In the genomic region with DNA sequence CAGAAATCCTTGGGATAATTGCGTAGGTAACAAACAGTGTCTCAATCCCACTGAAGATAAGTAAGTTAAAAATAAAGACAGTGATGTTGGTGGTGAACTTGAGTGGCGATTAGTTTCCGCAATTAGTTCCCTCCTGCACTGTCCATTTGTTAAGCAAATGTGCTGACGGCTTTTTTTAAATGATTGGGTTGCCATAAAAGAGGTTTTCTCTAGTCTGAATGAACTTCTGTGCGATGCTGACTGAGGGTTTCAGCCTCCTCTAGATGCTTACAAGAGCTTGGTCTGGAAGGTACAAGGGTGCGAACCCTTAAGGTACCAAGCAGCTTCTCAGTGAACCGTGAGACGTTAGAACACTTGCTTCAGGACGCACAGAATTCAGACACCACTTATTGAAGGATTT, we compare ENCODE assay signal across 9 cellular contexts. TPM values are rescaled to one million over a fixed set of nuclear protein-coding genes. Genes with fewer than 3 reads are reported as not detected.
DNase-seq lines count a peak whose midpoint lies in the region; ATAC-seq and TF ChIP-seq lines count a peak whose summit lies in the region.
"Had no signal": no experiment of that assay in that cellular context is flagged by ENCODE, and none has a peak within 500 bp of the region (broad histone marks: within the 10 kb centered on the region; RNA-seq: fewer than 3 reads in every experiment).

No MANE protein-coding gene starts in this region.

- H3K79me2 ChIP-seq in DND-41 (ENCODE audit: insufficient read depth, low read length) (peaks cover 16% of the 10 kb centered on the region), neural cell (replicated peaks; ENCODE audit: insufficient read depth, low read length) (no peaks in the 10 kb centered on the region)

- no peak for TF ChIP-seq EP300 in neural cell (conservative IDR thresholded peaks at IDR 0.05; ENCODE audit: poor library complexity, severe bottlenecking)

- H3K27ac ChIP-seq in DND-41 (ENCODE audit: low read length) (no peak overlapping the region), HUES64 (ENCODE audit: low read depth, low read length) (no peak overlapping the region), coronary artery (no peak overlapping the region), neural cell (ENCODE audit: low read length) (no peak overlapping the region)

- no peak for DNase-seq in DND-41
- no peak for DNase-seq in coronary artery (ENCODE audit: low spot score)
- no peak for DNase-seq in hepatic stellate cell (ENCODE audit: low spot score)
- DNase-seq in G401 (ENCODE audit: low spot score): no peak
- no peak for DNase-seq in inferior parietal cortex (ENCODE audit: extremely low spot score)
- DNase-seq: foreskin melanocyte had no signal

- H2AFZ ChIP-seq in DND-41 (ENCODE audit: low read depth, low read length): peak overlapping the region; percentile 79
- no peak overlapping the region for H2AFZ ChIP-seq in neural cell (ENCODE audit: low read depth, low read length)

- H4K20me1 ChIP-seq in DND-41 (ENCODE audit: insufficient read depth, low read length) (no peaks in the 10 kb centered on the region), neural cell (ENCODE audit: insufficient read depth) (no peaks in the 10 kb centered on the region)

- no peaks in the 10 kb centered on the region for H3K9me3 ChIP-seq in DND-41 (ENCODE audit: insufficient read depth, low read length, severe bottlenecking)
- H3K9me3 ChIP-seq in HUES64 (ENCODE audit: insufficient read depth, low read depth, low read length): no peaks in the 10 kb centered on the region
- H3K9me3 ChIP-seq in neural cell (ENCODE audit: low read length): no peaks in the 10 kb centered on the region

- peak overlapping the region; percentile 65 for H3K9ac ChIP-seq in DND-41 (ENCODE audit: low read depth, low read length)
- no peak overlapping the region for H3K9ac ChIP-seq in HUES64 (ENCODE audit: low read depth, low read length)
- H3K9ac ChIP-seq in neural cell (ENCODE audit: low read length): no peak overlapping the region

- TF ChIP-seq CTCF in DND-41 (IDR thresholded peaks at IDR 0.05; ENCODE audit: borderline replicate concordance, extremely low read depth, low read length, poor library complexity, severe bottlenecking): no peak
- TF ChIP-seq CTCF in coronary artery (IDR thresholded peaks at IDR 0.05): no peak
- TF ChIP-seq CTCF in neural cell (IDR thresholded peaks at IDR 0.05; ENCODE audit: poor library complexity, severe bottlenecking): no peak

- H3K4me3 ChIP-seq in DND-41 (ENCODE audit: low read depth in 1 of 2, low read length in 2 of 2) (peak overlapping the region; percentile 31 to 76; a peak in 3 of 4 replicates), HUES64 (ENCODE audit: low read length) (peak overlapping the region; percentile 60), coronary artery (peak overlapping the region; percentile 80), neural cell (ENCODE audit: low read length) (peak overlapping the region; percentile 72)

- H3K9me2 ChIP-seq in neural cell (ENCODE audit: insufficient read depth, low read length): no peaks in the 10 kb centered on the region

- peaks cover 33% of the 10 kb centered on the region for H3K4me1 ChIP-seq in DND-41 (ENCODE audit: insufficient read depth, low read length)
- 0 out of 2 replicates have a peak, but pooled peaks cover 10% of the 10 kb centered on the region for H3K4me1 ChIP-seq in HUES64 (ENCODE audit: insufficient read depth, low read length)

- ATAC-seq in DND-41 (ENCODE audit: insufficient read depth, low read depth) (no peak), HG03460 (IDR thresholded peaks at IDR 0.05; ENCODE audit: unreplicated experiment) (no peak)

- H3K27me3 ChIP-seq in DND-41 (ENCODE audit: insufficient read depth, low read length, poor library complexity): no peaks in the 10 kb centered on the region
- H3K27me3 ChIP-seq in HUES64 (ENCODE audit: insufficient read depth, low read length): peaks cover 47% of the 10 kb centered on the region
- peaks cover 57% of the 10 kb centered on the region for H3K27me3 ChIP-seq in neural cell (ENCODE audit: insufficient read depth, low read depth, low read length)

- H3K36me3 ChIP-seq in DND-41 (ENCODE audit: insufficient read depth, low read length): no peaks in the 10 kb centered on the region
- no peaks in the 10 kb centered on the region for H3K36me3 ChIP-seq in HUES64 (ENCODE audit: insufficient read depth, low read length)
- no peaks in the 10 kb centered on the region for H3K36me3 ChIP-seq in neural cell (ENCODE audit: insufficient read depth, low read length)

- no peak for TF ChIP-seq RAD21 in neural cell (conservative IDR thresholded peaks at IDR 0.05)

- 10% methylated on average over 8 of the region's 9 CpGs for WGBS in HUES64

- in situ Hi-C loops in G401 (cut with HindIII; ENCODE audit: low sequenced_read_pairs): no loop called here

- no peaks in the 10 kb centered on the region for H3F3A ChIP-seq in neural cell (ENCODE audit: insufficient read depth, low read length, poor library complexity, severe bottlenecking)

- peak overlapping the region; percentile 78 for H3K4me2 ChIP-seq in DND-41 (ENCODE audit: insufficient read depth, low read length)
- peak overlapping the region; percentile 16 for H3K4me2 ChIP-seq in neural cell (ENCODE audit: low read length)

TF ChIP-seq in neural cell, 6 proteins besides CTCF, POLR2A, EP300 and RAD21:
- TF ChIP-seq, protein P1, sequence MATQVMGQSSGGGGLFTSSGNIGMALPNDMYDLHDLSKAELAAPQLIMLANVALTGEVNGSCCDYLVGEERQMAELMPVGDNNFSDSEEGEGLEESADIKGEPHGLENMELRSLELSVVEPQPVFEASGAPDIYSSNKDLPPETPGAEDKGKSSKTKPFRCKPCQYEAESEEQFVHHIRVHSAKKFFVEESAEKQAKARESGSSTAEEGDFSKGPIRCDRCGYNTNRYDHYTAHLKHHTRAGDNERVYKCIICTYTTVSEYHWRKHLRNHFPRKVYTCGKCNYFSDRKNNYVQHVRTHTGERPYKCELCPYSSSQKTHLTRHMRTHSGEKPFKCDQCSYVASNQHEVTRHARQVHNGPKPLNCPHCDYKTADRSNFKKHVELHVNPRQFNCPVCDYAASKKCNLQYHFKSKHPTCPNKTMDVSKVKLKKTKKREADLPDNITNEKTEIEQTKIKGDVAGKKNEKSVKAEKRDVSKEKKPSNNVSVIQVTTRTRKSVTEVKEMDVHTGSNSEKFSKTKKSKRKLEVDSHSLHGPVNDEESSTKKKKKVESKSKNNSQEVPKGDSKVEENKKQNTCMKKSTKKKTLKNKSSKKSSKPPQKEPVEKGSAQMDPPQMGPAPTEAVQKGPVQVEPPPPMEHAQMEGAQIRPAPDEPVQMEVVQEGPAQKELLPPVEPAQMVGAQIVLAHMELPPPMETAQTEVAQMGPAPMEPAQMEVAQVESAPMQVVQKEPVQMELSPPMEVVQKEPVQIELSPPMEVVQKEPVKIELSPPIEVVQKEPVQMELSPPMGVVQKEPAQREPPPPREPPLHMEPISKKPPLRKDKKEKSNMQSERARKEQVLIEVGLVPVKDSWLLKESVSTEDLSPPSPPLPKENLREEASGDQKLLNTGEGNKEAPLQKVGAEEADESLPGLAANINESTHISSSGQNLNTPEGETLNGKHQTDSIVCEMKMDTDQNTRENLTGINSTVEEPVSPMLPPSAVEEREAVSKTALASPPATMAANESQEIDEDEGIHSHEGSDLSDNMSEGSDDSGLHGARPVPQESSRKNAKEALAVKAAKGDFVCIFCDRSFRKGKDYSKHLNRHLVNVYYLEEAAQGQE (IDR thresholded peaks at IDR 0.05; ENCODE audit: borderline replicate concordance): no peak
- no peak for TF ChIP-seq MXI1 (conservative IDR thresholded peaks at IDR 0.05; ENCODE audit: poor library complexity, severe bottlenecking)
- TF ChIP-seq TAF1 (IDR thresholded peaks at IDR 0.05; ENCODE audit: low read depth): no peak
- TF ChIP-seq POLR2AphosphoS5 (IDR thresholded peaks at IDR 0.05): no peak

RNA-seq across cellular contexts. Expression of a gene that starts 0.7 kb away (rescaled TPM):
- 0.75 TPM for polyA plus RNA-seq in HUES64 (2013, experiment 1 of 2)
- 0.82 TPM for polyA plus RNA-seq in HUES64 (2013, experiment 2 of 2)
- polyA plus RNA-seq in neural cell: not detected in 2 replicates
- polyA minus RNA-seq in neural cell: not detected in 2 replicates
- not detected in 2 replicates for total RNA-seq in G401 (2014; rRNA removed; shearing (Covaris generic))
